ENCODE assay signal across 18 cellular contexts in the genomic region with DNA sequence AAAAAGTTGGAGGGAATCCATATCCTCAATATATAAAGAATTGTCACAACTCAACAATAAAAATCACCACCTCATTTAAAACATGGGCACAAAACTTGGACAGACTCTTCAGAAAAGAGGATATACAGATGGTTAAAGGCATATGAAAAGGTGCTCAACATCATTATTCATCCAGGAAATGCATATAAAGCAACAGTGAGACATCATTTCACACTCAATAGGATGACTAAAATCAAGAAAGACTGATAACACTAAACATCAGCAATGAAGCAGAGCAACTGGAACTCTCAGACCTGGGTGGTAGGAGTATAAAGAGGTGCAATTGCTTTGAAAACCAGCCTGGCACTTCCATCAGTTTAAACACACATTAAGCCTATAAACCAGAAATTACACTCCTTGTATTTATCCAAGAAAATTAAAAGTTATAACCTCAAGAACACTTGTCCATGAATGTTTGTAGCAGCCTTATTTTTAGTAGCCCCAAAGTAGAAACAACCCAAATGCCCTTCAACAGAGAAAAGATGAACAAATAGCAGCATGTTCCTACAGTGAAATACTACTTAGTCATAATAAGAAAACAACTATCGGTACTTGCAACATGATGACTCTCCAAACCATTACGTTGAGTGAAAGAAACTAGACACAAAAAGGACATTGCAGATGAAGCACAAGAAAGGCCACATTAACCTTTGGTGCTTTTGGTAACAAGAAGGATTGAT.
A peak's percentile ranks its signal among the peaks of the same experiment; 100 is the strongest.
DNase-seq lines count a peak whose midpoint lies in the region; ATAC-seq and TF ChIP-seq lines count a peak whose summit lies in the region.
"Had no signal": no experiment of that assay in that cellular context is flagged by ENCODE, and none has a peak within 500 bp of the region (broad histone marks: within the 10 kb centered on the region; RNA-seq: fewer than 3 reads in every experiment).

No MANE protein-coding gene starts in this region.

- peaks cover 18% of the 10 kb centered on the region for H3K4me1 Mint-ChIP-seq in activated T-cell treated with anti-CD3 and anti-CD28 coated beads, Interleukin-2, amount 50 U/mL, for 24 hours (ENCODE audit: low read depth)
- H3K4me1 Mint-ChIP-seq in CD4-positive, alpha-beta T cell (ENCODE audit: low read depth), result no peaks in the 10 kb centered on the region

- H3K27ac ChIP-seq in CD4-positive, alpha-beta T cell (ENCODE audit: low read depth, low read length), result no peak overlapping the region
- H3K27ac ChIP-seq: C4-2B, GM23248 had no signal

- H3K9me3 Mint-ChIP-seq in activated T-cell treated with anti-CD3 and anti-CD28 coated beads, Interleukin-2, amount 50 U/mL, for 24 hours, result no peaks in the 10 kb centered on the region
- no peaks in the 10 kb centered on the region for H3K9me3 Mint-ChIP-seq in CD4-positive, alpha-beta T cell

- no peaks in the 10 kb centered on the region for H3K9me3 ChIP-seq in CD4-positive, alpha-beta T cell (ENCODE audit: control insufficient read depth, low read length)

- ATAC-seq in GM18858 (IDR thresholded peaks at IDR 0.05; ENCODE audit: unreplicated experiment) (peak; percentile 57), HG03108 (IDR thresholded peaks at IDR 0.05; ENCODE audit: unreplicated experiment) (no peak)
- no peak for ATAC-seq in CD4-positive, alpha-beta T cell (ENCODE audit: poor library complexity)
- ATAC-seq: HCT116 had no signal

- no peak for TF ChIP-seq CTCF in epithelial cell of esophagus (IDR thresholded peaks at IDR 0.05; ENCODE audit: insufficient read depth, low read depth, low read length, missing control alignments)
- TF ChIP-seq CTCF in CD4-positive, alpha-beta T cell (IDR thresholded peaks at IDR 0.05), result no peak

- peak overlapping the region; percentile 28 for H3K27ac Mint-ChIP-seq in activated T-cell treated with anti-CD3 and anti-CD28 coated beads, Interleukin-2, amount 50 U/mL, for 24 hours
- H3K27ac Mint-ChIP-seq in CD4-positive, alpha-beta T cell, result no peak overlapping the region

- intact Hi-C loops in CD4-positive, alpha-beta T cell (cut with DNase I, micrococcal nuclease), result no loop called here

- no peaks in the 10 kb centered on the region for H3K36me3 Mint-ChIP-seq in activated T-cell treated with anti-CD3 and anti-CD28 coated beads, Interleukin-2, amount 50 U/mL, for 24 hours (ENCODE audit: low read depth)
- H3K36me3 Mint-ChIP-seq in CD4-positive, alpha-beta T cell (ENCODE audit: low read depth), result no peaks in the 10 kb centered on the region

- DNase-seq in activated T-cell treated with anti-CD3 and anti-CD28 coated beads, Interleukin-2, amount 50 U/mL, for 24 hours, result no peak
- DNase-seq in activated T-cell treated with anti-CD3 and anti-CD28 coated beads, Interleukin-2, amount 50 U/mL, for 48 hours, result no peak
- DNase-seq in RKO (ENCODE audit: low spot score), result peak; percentile 32
- peak; percentile 80 for DNase-seq in epithelial cell of esophagus (ENCODE audit: low read depth)
- DNase-seq in CD4-positive, alpha-beta T cell, result no peak
- no peak for DNase-seq in stimulated activated CD8-positive, alpha-beta memory T cell treated with anti-CD3 and anti-CD28 coated beads, Interleukin-4, amount 100 ng/mL, for 48 hours
- DNase-seq: COR-L47, DMS153, EL, GM23248, NCI-H1092, NCI-H2227 treated with DMSO at 0.1 percent for 48 hours, NCI-H526, OCI-M1 had no signal

- CTCF ChIA-PET in CD4-positive, alpha-beta T cell (lab: Charles Lee), result no interaction called here

- peaks cover 5% of the 10 kb centered on the region for H3K27me3 Mint-ChIP-seq in activated T-cell treated with anti-CD3 and anti-CD28 coated beads, Interleukin-2, amount 50 U/mL, for 24 hours
- peaks cover 7% of the 10 kb centered on the region for H3K27me3 Mint-ChIP-seq in CD4-positive, alpha-beta T cell

- no peaks in the 10 kb centered on the region for H3K27me3 ChIP-seq in CD4-positive, alpha-beta T cell (ENCODE audit: control insufficient read depth, insufficient read depth, low read length)

- H3K4me3 ChIP-seq in epithelial cell of esophagus (ENCODE audit: low read length), result no peak overlapping the region
- H3K4me3 ChIP-seq: GM23248 had no signal

- no peak overlapping the region for H3K4me3 Mint-ChIP-seq in activated T-cell treated with anti-CD3 and anti-CD28 coated beads, Interleukin-2, amount 50 U/mL, for 24 hours
- no peak overlapping the region for H3K4me3 Mint-ChIP-seq in CD4-positive, alpha-beta T cell

- POLR2A ChIA-PET in CD4-positive, alpha-beta T cell (lab: Charles Lee), result no interaction called here

Comparison
In these comparisons a context has a peak if more than half of its experiments do, and no peak if none do; other contexts are left out.
1. DNase-seq: peak in RKO (single experiment) and epithelial cell of esophagus (single experiment); none in activated T-cell treated with anti-CD3 and anti-CD28 coated beads, Interleukin-2, amount 50 U/mL, for 24 hours (single experiment), activated T-cell treated with anti-CD3 and anti-CD28 coated beads, Interleukin-2, amount 50 U/mL, for 48 hours (0 of 2), CD4-positive, alpha-beta T cell (0 of 10) and stimulated activated CD8-positive, alpha-beta memory T cell treated with anti-CD3 and anti-CD28 coated beads, Interleukin-4, amount 100 ng/mL, for 48 hours (single experiment).